Comparison of ENCODE assay signal across 23 cellular contexts in the genomic region with DNA sequence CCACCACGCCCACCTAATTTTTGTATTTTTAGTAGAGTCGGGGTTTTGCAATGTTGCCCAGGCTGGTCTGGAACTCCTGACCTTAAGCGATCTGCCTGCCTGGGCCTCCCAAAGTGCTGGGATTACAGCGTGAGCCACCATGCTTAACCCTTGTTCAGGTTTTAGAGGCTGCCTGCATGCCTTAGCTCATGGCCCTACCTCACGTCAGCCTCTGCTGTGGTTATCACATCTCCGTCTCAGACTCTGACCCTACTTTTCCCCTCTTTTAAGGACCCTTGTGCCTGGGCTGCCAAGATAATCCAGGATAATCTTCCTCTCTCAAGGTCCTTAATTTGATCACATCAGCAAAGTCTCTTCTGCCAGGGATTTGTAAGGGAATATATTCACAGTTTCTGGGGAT.
A peak's percentile ranks its signal among the peaks of the same experiment; 100 is the strongest.
DNase-seq lines count a peak whose midpoint lies in the region; ATAC-seq and TF ChIP-seq lines count a peak whose summit lies in the region.
"Had no signal": no experiment of that assay in that cellular context is flagged by ENCODE, and none has a peak within 500 bp of the region (broad histone marks: within the 10 kb centered on the region; RNA-seq: fewer than 3 reads in every experiment).

No MANE protein-coding gene starts in this region.

- H4K20me1 ChIP-seq in GM23338 (replicated peaks; ENCODE audit: insufficient read depth) (no peaks in the 10 kb centered on the region), OCI-LY3 (ENCODE audit: insufficient read depth, low read length) (no peaks in the 10 kb centered on the region)

- no peaks in the 10 kb centered on the region for H3K9me3 Mint-ChIP-seq in natural killer cell treated with Interleukin-12 subunit alpha and Interleukin-12 subunit beta and Interleukin-15 and Interleukin-18, amount 100 ng/mL, for 72 hours
- H3K9me3 Mint-ChIP-seq in natural killer cell (no peaks in the 10 kb centered on the region), GM23338 (no peaks in the 10 kb centered on the region)
- H3K9me3 Mint-ChIP-seq: CD4-positive, alpha-beta T cell had no signal

- H3F3A ChIP-seq in GM23338 (replicated peaks; ENCODE audit: low read depth), result no peaks in the 10 kb centered on the region

- H3K4me1 ChIP-seq in GM23338 (ENCODE audit: insufficient read depth) (no peaks in the 10 kb centered on the region), OCI-LY3 (ENCODE audit: low read length) (peaks cover 10% of the 10 kb centered on the region)
- H3K4me1 ChIP-seq: A549, Caco-2 had no signal

- no peak overlapping the region for H3K9ac ChIP-seq in OCI-LY3 (ENCODE audit: low read length)

- peak overlapping the region; percentile 25 for H3K4me3 Mint-ChIP-seq in natural killer cell treated with Interleukin-12 subunit alpha and Interleukin-12 subunit beta and Interleukin-15 and Interleukin-18, amount 100 ng/mL, for 72 hours
- H3K4me3 Mint-ChIP-seq in natural killer cell, result no peak overlapping the region
- no peak overlapping the region for H3K4me3 Mint-ChIP-seq in GM23338
- H3K4me3 Mint-ChIP-seq: B cell; CD4-positive, alpha-beta T cell had no signal

- no peaks in the 10 kb centered on the region for H3K27me3 Mint-ChIP-seq in natural killer cell treated with Interleukin-12 subunit alpha and Interleukin-12 subunit beta and Interleukin-15 and Interleukin-18, amount 100 ng/mL, for 72 hours
- H3K27me3 Mint-ChIP-seq in natural killer cell (ENCODE audit: low read depth in 2 of 2), result peaks cover 0 to 2% of the 10 kb centered on the region in 2 donors
- H3K27me3 Mint-ChIP-seq in GM23338 (ENCODE audit: insufficient read depth, low read depth, poor library complexity), result peaks cover 2% of the 10 kb centered on the region
- H3K27me3 Mint-ChIP-seq: B cell; CD4-positive, alpha-beta T cell had no signal

- intact Hi-C loops in natural killer cell (cut with micrococcal nuclease) (no loop called here), left ventricle myocardium superior (cut with micrococcal nuclease) (no loop called here)

- no peaks in the 10 kb centered on the region for H3K9me3 ChIP-seq in OCI-LY3 (ENCODE audit: insufficient read depth, low read length)
- H3K9me3 ChIP-seq: A549, Caco-2 had no signal

- H3K36me3 Mint-ChIP-seq in natural killer cell treated with Interleukin-12 subunit alpha and Interleukin-12 subunit beta and Interleukin-15 and Interleukin-18, amount 100 ng/mL, for 72 hours, result no peaks in the 10 kb centered on the region
- H3K36me3 Mint-ChIP-seq in natural killer cell (no peaks in the 10 kb centered on the region), GM23338 (ENCODE audit: low read depth) (no peaks in the 10 kb centered on the region)

- H3K4me3 ChIP-seq in GM23338, result no peak overlapping the region
- H3K4me3 ChIP-seq in OCI-LY3 (ENCODE audit: low read length), result no peak overlapping the region
- H3K4me3 ChIP-seq: A549, SK-N-MC had no signal

- POLR2A ChIA-PET in RWPE1 (lab: Yijun Ruan, JAX; ENCODE audit: low non-redundant PET), result no interaction called here

- no peak for TF ChIP-seq CTCF in natural killer cell (IDR thresholded peaks at IDR 0.05)
- no peak for TF ChIP-seq CTCF in GM23338 (conservative IDR thresholded peaks at IDR 0.05; ENCODE audit: low read depth in 2 of 2)
- TF ChIP-seq CTCF in OCI-LY3 (IDR thresholded peaks at IDR 0.05; ENCODE audit: low read depth, low read length), result no peak
- TF ChIP-seq CTCF in RWPE1 (conservative IDR thresholded peaks at IDR 0.05; ENCODE audit: low read depth), result no peak

- no peak overlapping the region for H3K4me2 ChIP-seq in GM23338
- peak overlapping the region; percentile 52 for H3K4me2 ChIP-seq in OCI-LY3 (ENCODE audit: low read length)
- H3K4me2 ChIP-seq: A549 had no signal

- H3K27ac Mint-ChIP-seq in natural killer cell treated with Interleukin-12 subunit alpha and Interleukin-12 subunit beta and Interleukin-15 and Interleukin-18, amount 100 ng/mL, for 72 hours, result no peak overlapping the region
- H3K27ac Mint-ChIP-seq in natural killer cell, result no peak overlapping the region
- no peak overlapping the region for H3K27ac Mint-ChIP-seq in GM23338
- H3K27ac Mint-ChIP-seq: B cell; CD4-positive, alpha-beta T cell had no signal

- no peak for DNase-seq in natural killer cell treated with Interleukin-12 subunit alpha and Interleukin-12 subunit beta and Interleukin-15 and Interleukin-18, amount 100 ng/mL, for 72 hours (ENCODE audit: low spot score)
- DNase-seq in natural killer cell (no peak), GM23338 (ENCODE audit: low spot score) (no peak), left ventricle myocardium superior (no peak), RWPE1 (ENCODE audit: low spot score) (no peak)
- DNase-seq: Caco-2; CD4-positive, alpha-beta T cell; DMS153; GDM1; Kasumi-1; NCI-H1694; NCI-H2081; NCI-H2171; NCI-H345; PC-3; SHP77 had no signal

- peak in 1 of 2 donors; percentile 51 for ATAC-seq in natural killer cell treated with Interleukin-12 subunit alpha and Interleukin-12 subunit beta and Interleukin-15 and Interleukin-18, amount 100 ng/mL, for 72 hours
- ATAC-seq in natural killer cell (no peak), GM23338 (no peak), GM18517 (IDR thresholded peaks at IDR 0.05; ENCODE audit: unreplicated experiment) (no peak), left ventricle myocardium superior (no peak), HG03571 (IDR thresholded peaks at IDR 0.05; ENCODE audit: unreplicated experiment) (no peak)
- ATAC-seq: A549, HCT116, PC-3 had no signal

- H2AFZ ChIP-seq in GM23338 (0 out of 2 replicates have a peak overlapping the region, but pooled peaks have one; percentile 18), OCI-LY3 (ENCODE audit: low read depth, low read length) (no peak overlapping the region)

- peaks cover 0 to 8% of the 10 kb centered on the region in 2 donors for H3K4me1 Mint-ChIP-seq in natural killer cell treated with Interleukin-12 subunit alpha and Interleukin-12 subunit beta and Interleukin-15 and Interleukin-18, amount 100 ng/mL, for 72 hours (ENCODE audit: low read depth in 2 of 2)
- H3K4me1 Mint-ChIP-seq in natural killer cell (no peaks in the 10 kb centered on the region), GM23338 (no peaks in the 10 kb centered on the region)
- H3K4me1 Mint-ChIP-seq: B cell had no signal

- H3K79me2 ChIP-seq in GM23338 (replicated peaks; ENCODE audit: insufficient read depth), result no peaks in the 10 kb centered on the region
- no peaks in the 10 kb centered on the region for H3K79me2 ChIP-seq in OCI-LY3 (ENCODE audit: low read length)

- CTCF ChIA-PET in RWPE1 (lab: Yijun Ruan, JAX), result interaction anchor here (0.6 kb wide), 1 partner anchor 734 kb away, joined by 5 read pairs; no protein-coding TSS in a partner anchor

- no peak overlapping the region for H3K27ac ChIP-seq in GM23338 (ENCODE audit: low read depth)
- no peak overlapping the region for H3K27ac ChIP-seq in OCI-LY3 (ENCODE audit: low read length)
- H3K27ac ChIP-seq in RWPE1, result no peak overlapping the region
- H3K27ac ChIP-seq: A549, SK-N-MC had no signal

- H3K36me3 ChIP-seq in GM23338 (ENCODE audit: insufficient read depth) (no peaks in the 10 kb centered on the region), OCI-LY3 (replicated peaks; ENCODE audit: low read depth, low read length) (no peaks in the 10 kb centered on the region)

- no peaks in the 10 kb centered on the region for H3K27me3 ChIP-seq in GM23338 (ENCODE audit: insufficient read depth)
- H3K27me3 ChIP-seq in OCI-LY3 (ENCODE audit: low read depth, low read length), result no peaks in the 10 kb centered on the region

- H3K9me2 ChIP-seq in GM23338 (ENCODE audit: insufficient read depth), result no peaks in the 10 kb centered on the region

TF ChIP-seq in GM23338, 12 proteins besides CTCF, POLR2A, EP300 and RAD21 (continues in another document):
- TF ChIP-seq, protein P1, sequence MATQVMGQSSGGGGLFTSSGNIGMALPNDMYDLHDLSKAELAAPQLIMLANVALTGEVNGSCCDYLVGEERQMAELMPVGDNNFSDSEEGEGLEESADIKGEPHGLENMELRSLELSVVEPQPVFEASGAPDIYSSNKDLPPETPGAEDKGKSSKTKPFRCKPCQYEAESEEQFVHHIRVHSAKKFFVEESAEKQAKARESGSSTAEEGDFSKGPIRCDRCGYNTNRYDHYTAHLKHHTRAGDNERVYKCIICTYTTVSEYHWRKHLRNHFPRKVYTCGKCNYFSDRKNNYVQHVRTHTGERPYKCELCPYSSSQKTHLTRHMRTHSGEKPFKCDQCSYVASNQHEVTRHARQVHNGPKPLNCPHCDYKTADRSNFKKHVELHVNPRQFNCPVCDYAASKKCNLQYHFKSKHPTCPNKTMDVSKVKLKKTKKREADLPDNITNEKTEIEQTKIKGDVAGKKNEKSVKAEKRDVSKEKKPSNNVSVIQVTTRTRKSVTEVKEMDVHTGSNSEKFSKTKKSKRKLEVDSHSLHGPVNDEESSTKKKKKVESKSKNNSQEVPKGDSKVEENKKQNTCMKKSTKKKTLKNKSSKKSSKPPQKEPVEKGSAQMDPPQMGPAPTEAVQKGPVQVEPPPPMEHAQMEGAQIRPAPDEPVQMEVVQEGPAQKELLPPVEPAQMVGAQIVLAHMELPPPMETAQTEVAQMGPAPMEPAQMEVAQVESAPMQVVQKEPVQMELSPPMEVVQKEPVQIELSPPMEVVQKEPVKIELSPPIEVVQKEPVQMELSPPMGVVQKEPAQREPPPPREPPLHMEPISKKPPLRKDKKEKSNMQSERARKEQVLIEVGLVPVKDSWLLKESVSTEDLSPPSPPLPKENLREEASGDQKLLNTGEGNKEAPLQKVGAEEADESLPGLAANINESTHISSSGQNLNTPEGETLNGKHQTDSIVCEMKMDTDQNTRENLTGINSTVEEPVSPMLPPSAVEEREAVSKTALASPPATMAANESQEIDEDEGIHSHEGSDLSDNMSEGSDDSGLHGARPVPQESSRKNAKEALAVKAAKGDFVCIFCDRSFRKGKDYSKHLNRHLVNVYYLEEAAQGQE (IDR thresholded peaks at IDR 0.05; ENCODE audit: unreplicated experiment), result no peak
- TF ChIP-seq CREB1 (CRISPR knock-in tag; IDR thresholded peaks at IDR 0.05; ENCODE audit: low read depth), result no peak
- TF ChIP-seq, protein P2, sequence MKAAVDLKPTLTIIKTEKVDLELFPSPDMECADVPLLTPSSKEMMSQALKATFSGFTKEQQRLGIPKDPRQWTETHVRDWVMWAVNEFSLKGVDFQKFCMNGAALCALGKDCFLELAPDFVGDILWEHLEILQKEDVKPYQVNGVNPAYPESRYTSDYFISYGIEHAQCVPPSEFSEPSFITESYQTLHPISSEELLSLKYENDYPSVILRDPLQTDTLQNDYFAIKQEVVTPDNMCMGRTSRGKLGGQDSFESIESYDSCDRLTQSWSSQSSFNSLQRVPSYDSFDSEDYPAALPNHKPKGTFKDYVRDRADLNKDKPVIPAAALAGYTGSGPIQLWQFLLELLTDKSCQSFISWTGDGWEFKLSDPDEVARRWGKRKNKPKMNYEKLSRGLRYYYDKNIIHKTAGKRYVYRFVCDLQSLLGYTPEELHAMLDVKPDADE (IDR thresholded peaks at IDR 0.05), result no peak
- TF ChIP-seq EZH2phosphoT487 (IDR thresholded peaks at IDR 0.05; ENCODE audit: unreplicated experiment), result no peak
- no peak for TF ChIP-seq ZNF331 (CRISPR knock-in tag; IDR thresholded peaks at IDR 0.05; ENCODE audit: low read depth)
- no peak for TF ChIP-seq POLR2AphosphoS5 (IDR thresholded peaks at IDR 0.05; ENCODE audit: low read depth)
- TF ChIP-seq NANOG (IDR thresholded peaks at IDR 0.05; ENCODE audit: borderline replicate concordance), result no peak
- no peak for TF ChIP-seq JUNB (IDR thresholded peaks at IDR 0.05; ENCODE audit: unreplicated experiment)
- no peak for TF ChIP-seq EZH2 (IDR thresholded peaks at IDR 0.05; ENCODE audit: low read depth, unreplicated experiment)
